Comparison of ENCODE assay signal across 26 cellular contexts in genomic region chr2:148135705-148136104, GRCh38.
"Had no signal": no experiment of that assay in that cellular context is flagged by ENCODE, and none has a peak within 500 bp of the region (broad histone marks: within the 10 kb centered on the region; RNA-seq: fewer than 3 reads in every experiment).

No MANE protein-coding gene starts in this region.

- H3K4me3 ChIP-seq: lower lobe of right lung, mucosa of descending colon, prostate gland, right atrium auricular region, smooth muscle cell, suprapubic skin, thyroid gland had no signal

- DNase-seq: cortex of kidney; effector memory CD8-positive, alpha-beta T cell; hypothalamus; immature natural killer cell; islet precursor cell; kidney glomerular epithelial cell; left ventricle myocardium superior; lower lobe of right lung; mucosa of descending colon; naive B cell; stimulated activated CD4-positive, alpha-beta T cell treated with anti-CD3 and anti-CD28 coated beads, Interleukin-12 subunit alpha, Interleukin-12 subunit beta, amount 100 ng/mL, for 4 hours; stimulated activated CD4-positive, alpha-beta T cell treated with anti-CD3 and anti-CD28 coated beads, Interleukin-1b, Interleukin-23, amount 100 ng/mL, for 48 hours; stimulated activated CD4-positive, alpha-beta T cell treated with anti-CD3 and anti-CD28 coated beads, Interleukin-4, amount 100 ng/mL, for 1 hour; stimulated activated CD8-positive, alpha-beta memory T cell treated with anti-CD3 and anti-CD28 coated beads, Interleukin-4, amount 100 ng/mL, for 48 hours; stimulated activated naive CD4-positive, alpha-beta T cell; stimulated activated naive CD8-positive, alpha-beta T cell treated with anti-CD3 and anti-CD28 coated beads, Interleukin-15, amount 100 ng/mL, for 72 hours; thyroid gland had no signal

- H3K27me3 Mint-ChIP-seq: effector memory CD8-positive, alpha-beta T cell; naive B cell; natural killer cell treated with Interleukin-12 subunit alpha and Interleukin-12 subunit beta and Interleukin-15 and Interleukin-18, amount 100 ng/mL, for 72 hours; stimulated activated naive CD8-positive, alpha-beta T cell treated with anti-CD3 and anti-CD28 coated beads, Interleukin-15, amount 100 ng/mL, for 72 hours; type B pancreatic cell had no signal

- H3K4me1 ChIP-seq: lower lobe of right lung, prostate gland, right atrium auricular region, suprapubic skin, thyroid gland had no signal

- H3K9me3 ChIP-seq: lower lobe of right lung, mucosa of descending colon, neutrophil, prostate gland, right atrium auricular region, suprapubic skin, thyroid gland had no signal

- H3K36me3 ChIP-seq: lower lobe of right lung, neutrophil, prostate gland, right atrium auricular region, suprapubic skin, thyroid gland had no signal

- H3K36me3 Mint-ChIP-seq: immature natural killer cell; naive B cell; natural killer cell treated with Interleukin-12 subunit alpha and Interleukin-12 subunit beta and Interleukin-15 and Interleukin-18, amount 100 ng/mL, for 72 hours; type B pancreatic cell had no signal

- H3K4me2 ChIP-seq: smooth muscle cell had no signal

- H3K4me1 Mint-ChIP-seq: stimulated activated naive CD8-positive, alpha-beta T cell treated with anti-CD3 and anti-CD28 coated beads, Interleukin-15, amount 100 ng/mL, for 72 hours had no signal

- H3K27ac Mint-ChIP-seq: effector memory CD8-positive, alpha-beta T cell; immature natural killer cell; mesothelial cell of epicardium; natural killer cell treated with Interleukin-12 subunit alpha and Interleukin-12 subunit beta and Interleukin-15 and Interleukin-18, amount 100 ng/mL, for 72 hours; stimulated activated naive CD8-positive, alpha-beta T cell treated with anti-CD3 and anti-CD28 coated beads, Interleukin-15, amount 100 ng/mL, for 72 hours; type B pancreatic cell had no signal

- H3K27ac ChIP-seq: lower lobe of right lung, neutrophil, prostate gland, right atrium auricular region, suprapubic skin, thyroid gland had no signal

- H3K27me3 ChIP-seq: neutrophil, right atrium auricular region, suprapubic skin, thyroid gland had no signal

- H3K9me3 Mint-ChIP-seq: effector memory CD8-positive, alpha-beta T cell; immature natural killer cell; mesothelial cell of epicardium; naive B cell; natural killer cell treated with Interleukin-12 subunit alpha and Interleukin-12 subunit beta and Interleukin-15 and Interleukin-18, amount 100 ng/mL, for 72 hours; neural crest cell; stimulated activated naive CD8-positive, alpha-beta T cell treated with anti-CD3 and anti-CD28 coated beads, Interleukin-15, amount 100 ng/mL, for 72 hours; type B pancreatic cell had no signal

- H3K4me3 Mint-ChIP-seq: effector memory CD8-positive, alpha-beta T cell; immature natural killer cell; mesothelial cell of epicardium; naive B cell; natural killer cell treated with Interleukin-12 subunit alpha and Interleukin-12 subunit beta and Interleukin-15 and Interleukin-18, amount 100 ng/mL, for 72 hours; neural crest cell; stimulated activated naive CD8-positive, alpha-beta T cell treated with anti-CD3 and anti-CD28 coated beads, Interleukin-15, amount 100 ng/mL, for 72 hours; type B pancreatic cell had no signal
